17 cellular contexts compared by ENCODE assay signal in genomic region chr11:12606597-12606996, GRCh38.
DNase-seq lines count a peak whose midpoint lies in the region; ATAC-seq and TF ChIP-seq lines count a peak whose summit lies in the region.
"Had no signal": no experiment of that assay in that cellular context is flagged by ENCODE, and none has a peak within 500 bp of the region (broad histone marks: within the 10 kb centered on the region; RNA-seq: fewer than 3 reads in every experiment).

No MANE protein-coding gene starts in this region.

- H3K4me3 ChIP-seq in adipocyte (ENCODE audit: low read length) (no peak overlapping the region), foreskin fibroblast (ENCODE audit: low read depth in 1 of 2, low read length in 2 of 2) (no peak overlapping the region), skeletal muscle satellite cell (ENCODE audit: low read length) (no peak overlapping the region), gastrocnemius medialis (no peak overlapping the region), WERI-Rb-1 (ENCODE audit: low read depth, low read length) (no peak overlapping the region)
- H3K4me3 ChIP-seq: coronary artery, upper lobe of left lung had no signal

- in situ Hi-C loops in gastrocnemius medialis (cut with MboI; ENCODE audit: low sequenced_read_pairs in 4 of 4) = loop anchor here in 2 of 4 donors (10.0 kb wide), 2 partner anchors 58 to 288 kb away; no protein-coding TSS in a partner anchor

- H3K36me3 ChIP-seq in adipocyte (ENCODE audit: control insufficient read depth, insufficient read depth, low read length, severe bottlenecking) = no peaks in the 10 kb centered on the region
- H3K36me3 ChIP-seq in skeletal muscle satellite cell (ENCODE audit: insufficient read depth, low read length) = no peaks in the 10 kb centered on the region
- H3K36me3 ChIP-seq in gastrocnemius medialis = no peaks in the 10 kb centered on the region
- no peaks in the 10 kb centered on the region for H3K36me3 ChIP-seq in WERI-Rb-1
- H3K36me3 ChIP-seq: upper lobe of left lung had no signal

- H3K27ac ChIP-seq in gastrocnemius medialis (no peak overlapping the region), WERI-Rb-1 (no peak overlapping the region)
- H3K27ac ChIP-seq: coronary artery, upper lobe of left lung had no signal

- TF ChIP-seq POLR2A in gastrocnemius medialis (IDR thresholded peaks at IDR 0.05) = no peak

- H3K4me2 ChIP-seq in skeletal muscle satellite cell (ENCODE audit: low read length) = peak overlapping the region; percentile 19

- intact Hi-C loops in gastrocnemius medialis (cut with DNase I; ENCODE audit: low total_unique reads) = loop anchor here (10.0 kb wide), 1 partner anchor 208 kb away; no protein-coding TSS in a partner anchor

- H3K9ac ChIP-seq in adipocyte (ENCODE audit: low read length) (no peak overlapping the region), skeletal muscle satellite cell (ENCODE audit: low read depth, low read length) (no peak overlapping the region)

- H3K27me3 ChIP-seq in adipocyte (replicated peaks; ENCODE audit: control insufficient read depth, insufficient read depth, low read length) (no peaks in the 10 kb centered on the region), skeletal muscle satellite cell (ENCODE audit: control insufficient read depth, insufficient read depth, low read length) (no peaks in the 10 kb centered on the region), gastrocnemius medialis (no peaks in the 10 kb centered on the region), WERI-Rb-1 (ENCODE audit: insufficient read depth, low read depth, severe bottlenecking) (no peaks in the 10 kb centered on the region)
- H3K27me3 ChIP-seq: upper lobe of left lung had no signal

- no peak for ATAC-seq in gastrocnemius medialis
- ATAC-seq: activated CD4-positive, alpha-beta T cell treated with anti-CD3 and anti-CD28 coated beads for 36 hours had no signal

- TF ChIP-seq CTCF in foreskin fibroblast (IDR thresholded peaks at IDR 0.05; ENCODE audit: low read depth, low read length) (no peak), gastrocnemius medialis (IDR thresholded peaks at IDR 0.05 in 4 of 5, conservative IDR thresholded peaks at IDR 0.05 in 1 of 5) (no peak), WERI-Rb-1 (IDR thresholded peaks at IDR 0.05; ENCODE audit: low read depth, low read length) (no peak)

- DNase-seq in GM03348 (ENCODE audit: low spot score) (peak; percentile 72), adipocyte (ENCODE audit: low read depth) (peak; percentile 78), foreskin fibroblast (peak; percentile 79 to 88), NCI-H524 (lab: John Stamatoyannopoulos, UW) (no peak), gastrocnemius medialis (no peak), WERI-Rb-1 (no peak)
- DNase-seq: activated CD4-positive, alpha-beta T cell treated with anti-CD3 and anti-CD28 coated beads for 36 hours; activated T-cell treated with anti-CD3 and anti-CD28 coated beads for 4 hours; foreskin melanocyte; GF-D8; Kasumi-1; NCI-H1694 treated with DMSO at 0.1 percent for 48 hours; NCI-H748 treated with DMSO at 0.1 percent for 48 hours; stimulated activated CD4-positive, alpha-beta T cell treated with anti-CD3 and anti-CD28 coated beads, Interleukin-2, amount 100 ng/mL, for 24 hours; upper lobe of left lung had no signal

- H3K4me1 ChIP-seq in adipocyte (ENCODE audit: control insufficient read depth, insufficient read depth, low read length) (peaks cover 16% of the 10 kb centered on the region), skeletal muscle satellite cell (ENCODE audit: control insufficient read depth, insufficient read depth, low read length) (peaks cover 16% of the 10 kb centered on the region), gastrocnemius medialis (peaks cover 0 to 6% of the 10 kb centered on the region in 2 donors)

- H3K9me3 ChIP-seq in adipocyte (ENCODE audit: control insufficient read depth, low read length) = peaks cover 11% of the 10 kb centered on the region
- no peaks in the 10 kb centered on the region for H3K9me3 ChIP-seq in skeletal muscle satellite cell (replicated peaks; ENCODE audit: low read length)
- H3K9me3 ChIP-seq in gastrocnemius medialis = no peaks in the 10 kb centered on the region
- no peaks in the 10 kb centered on the region for H3K9me3 ChIP-seq in WERI-Rb-1 (ENCODE audit: severe bottlenecking)
- H3K9me3 ChIP-seq: upper lobe of left lung had no signal

Comparison
In these comparisons a context has a peak if more than half of its experiments do, and no peak if none do; other contexts are left out.
1. DNase-seq: peak in GM03348 (single experiment), adipocyte (single experiment) and foreskin fibroblast (2 of 2); none in NCI-H524 (0 of 2), gastrocnemius medialis (0 of 2) and WERI-Rb-1 (single experiment).